11 cellular contexts compared by ENCODE assay signal in the genomic region with DNA sequence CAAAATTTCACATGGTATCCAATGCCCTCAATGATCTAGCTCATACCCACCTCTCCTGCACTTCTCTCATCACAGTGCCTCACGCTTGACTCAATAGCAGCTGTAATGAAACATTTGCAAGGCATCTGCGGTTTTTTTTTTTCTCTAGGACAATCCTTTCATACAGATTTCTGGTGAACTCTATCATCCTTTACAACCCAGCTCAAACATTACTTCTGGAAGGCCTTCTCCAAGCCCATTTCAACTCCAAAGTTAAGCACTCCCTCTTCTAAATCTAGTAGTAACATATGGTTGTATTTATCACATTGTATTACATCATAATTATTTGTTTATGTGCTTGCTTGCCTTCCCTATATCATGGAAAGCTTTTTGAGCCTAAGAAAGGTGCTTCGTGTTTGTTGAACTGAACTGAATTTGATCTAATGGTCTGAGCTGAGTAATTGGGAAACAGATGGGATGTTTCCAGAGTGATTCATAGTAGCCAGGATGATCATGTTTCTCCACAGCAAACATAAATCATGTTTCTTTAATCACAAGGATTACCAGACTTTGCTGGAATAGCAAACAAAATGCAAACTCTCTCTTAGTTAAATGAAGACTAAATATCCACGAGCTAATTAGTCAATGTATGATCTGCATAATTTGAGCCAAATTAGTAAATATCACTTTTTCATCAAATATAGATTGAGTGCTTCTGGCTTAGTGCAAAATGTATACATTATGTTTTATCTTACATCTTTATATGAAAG. TPM values are rescaled to one million over a fixed set of nuclear protein-coding genes. Genes with fewer than 3 reads are reported as not detected.
A peak's percentile ranks its signal among the peaks of the same experiment; 100 is the strongest.
DNase-seq lines count a peak whose midpoint lies in the region; ATAC-seq, FAIRE-seq and TF ChIP-seq lines count a peak whose summit lies in the region.
"Had no signal": no experiment of that assay in that cellular context is flagged by ENCODE, and none has a peak within 500 bp of the region (broad histone marks: within the 10 kb centered on the region; RNA-seq: fewer than 3 reads in every experiment).

No MANE protein-coding gene starts in this region.

- no peak for TF ChIP-seq CTCF in RWPE2 (IDR thresholded peaks at IDR 0.05; ENCODE audit: poor library complexity, severe bottlenecking)
- TF ChIP-seq CTCF in fibroblast of the aortic adventitia (IDR thresholded peaks at IDR 0.05; ENCODE audit: insufficient read depth, low read length) = no peak

- no peaks in the 10 kb centered on the region for H3K27me3 ChIP-seq in RWPE2 (ENCODE audit: insufficient read depth, poor library complexity, severe bottlenecking)

- H3K36me3 ChIP-seq in RWPE2 (ENCODE audit: low read depth) = no peaks in the 10 kb centered on the region

- peak overlapping the region; percentile 94 for H3K27ac ChIP-seq in RWPE2 (ENCODE audit: poor library complexity, severe bottlenecking)

- ATAC-seq in RWPE2 (ENCODE audit: low read depth) = peak; percentile 92
- ATAC-seq: activated CD8-positive, alpha-beta T cell treated with anti-CD3 and anti-CD28 coated beads, Interleukin-2, amount 10 ng/mL, durations not matched to agents 7 days and 5 days had no signal

- DNase-seq in NCI-H748 (lab: John Stamatoyannopoulos, UW; ENCODE audit: unreplicated experiment) (peak; percentile 32), NCI-H748 treated with DMSO at 0.1 percent for 48 hours (lab: John Stamatoyannopoulos, UW) (no peak), RWPE2 (ENCODE audit: low spot score) (no peak), fibroblast of the aortic adventitia (ENCODE audit: low read depth) (peak; percentile 90), urothelium cell line (ENCODE audit: low spot score) (peak; percentile 68), T-helper 2 cell (no peak), retina (no peak)
- no peak for DNase-seq in activated T-helper 2 cell treated with anti-CD3 and anti-CD28 coated beads, Interferon-gamma antibody, Interleukin-2, Interleukin-4, amounts not matched to agents 10 μg/mL and 5 μg/mL and 100 μg/mL, durations not matched to agents 14 hours and 24 hours and 36 hours (ENCODE audit: low spot score)
- DNase-seq: activated CD8-positive, alpha-beta T cell treated with anti-CD3 and anti-CD28 coated beads, Interleukin-2, amount 10 ng/mL, durations not matched to agents 7 days and 5 days; immature natural killer cell had no signal

- peaks cover 32% of the 10 kb centered on the region for H3K4me1 ChIP-seq in RWPE2 (ENCODE audit: insufficient read depth, poor library complexity, severe bottlenecking)

- no peak overlapping the region for H3K4me3 ChIP-seq in RWPE2 (ENCODE audit: severe bottlenecking)
- no peak overlapping the region for H3K4me3 ChIP-seq in fibroblast of the aortic adventitia (ENCODE audit: low read depth, low read length)

- peak; percentile 88 for FAIRE-seq in urothelium cell line (lab: Jason Lieb, UNC)

- intact Hi-C loops in activated T-helper 2 cell treated with anti-CD3 and anti-CD28 coated beads, Interferon-gamma antibody, Interleukin-2, Interleukin-4, amounts not matched to agents 10 μg/mL and 5 μg/mL and 100 μg/mL, durations not matched to agents 14 hours and 24 hours and 36 hours (cut with micrococcal nuclease) = no loop called here

- H3K27me3 Mint-ChIP-seq in activated T-helper 2 cell treated with anti-CD3 and anti-CD28 coated beads, Interferon-gamma antibody, Interleukin-2, Interleukin-4, amounts not matched to agents 10 μg/mL and 5 μg/mL and 100 μg/mL, durations not matched to agents 14 hours and 24 hours and 36 hours (ENCODE audit: low read depth) = no peaks in the 10 kb centered on the region
- H3K27me3 Mint-ChIP-seq: stimulated activated naive CD8-positive, alpha-beta T cell treated with anti-CD3 and anti-CD28 coated beads, Interleukin-15, Interleukin-2, amounts not matched to agents 100 ng/mL and 50 ng/mL, for 24 hours had no signal

- no peaks in the 10 kb centered on the region for H3K4me1 Mint-ChIP-seq in activated T-helper 2 cell treated with anti-CD3 and anti-CD28 coated beads, Interferon-gamma antibody, Interleukin-2, Interleukin-4, amounts not matched to agents 10 μg/mL and 5 μg/mL and 100 μg/mL, durations not matched to agents 14 hours and 24 hours and 36 hours (ENCODE audit: low read depth)
- H3K4me1 Mint-ChIP-seq: immature natural killer cell had no signal

- H3K4me3 Mint-ChIP-seq in activated T-helper 2 cell treated with anti-CD3 and anti-CD28 coated beads, Interferon-gamma antibody, Interleukin-2, Interleukin-4, amounts not matched to agents 10 μg/mL and 5 μg/mL and 100 μg/mL, durations not matched to agents 14 hours and 24 hours and 36 hours (ENCODE audit: low read depth) = no peak overlapping the region
- H3K4me3 Mint-ChIP-seq: activated CD8-positive, alpha-beta T cell treated with anti-CD3 and anti-CD28 coated beads, Interleukin-2, amount 10 ng/mL, durations not matched to agents 7 days and 5 days; immature natural killer cell; stimulated activated naive CD8-positive, alpha-beta T cell treated with anti-CD3 and anti-CD28 coated beads, Interleukin-15, Interleukin-2, amounts not matched to agents 100 ng/mL and 50 ng/mL, for 24 hours had no signal

- no peaks in the 10 kb centered on the region for H3K9me3 ChIP-seq in RWPE2 (ENCODE audit: severe bottlenecking)

- H3K36me3 Mint-ChIP-seq in activated T-helper 2 cell treated with anti-CD3 and anti-CD28 coated beads, Interferon-gamma antibody, Interleukin-2, Interleukin-4, amounts not matched to agents 10 μg/mL and 5 μg/mL and 100 μg/mL, durations not matched to agents 14 hours and 24 hours and 36 hours (ENCODE audit: low read depth) = no peaks in the 10 kb centered on the region
- H3K36me3 Mint-ChIP-seq: immature natural killer cell had no signal

- H3K27ac Mint-ChIP-seq in activated T-helper 2 cell treated with anti-CD3 and anti-CD28 coated beads, Interferon-gamma antibody, Interleukin-2, Interleukin-4, amounts not matched to agents 10 μg/mL and 5 μg/mL and 100 μg/mL, durations not matched to agents 14 hours and 24 hours and 36 hours = no peak overlapping the region
- H3K27ac Mint-ChIP-seq: activated CD8-positive, alpha-beta T cell treated with anti-CD3 and anti-CD28 coated beads, Interleukin-2, amount 10 ng/mL, durations not matched to agents 7 days and 5 days; immature natural killer cell; stimulated activated naive CD8-positive, alpha-beta T cell treated with anti-CD3 and anti-CD28 coated beads, Interleukin-15, Interleukin-2, amounts not matched to agents 100 ng/mL and 50 ng/mL, for 24 hours had no signal

- H3K9me3 Mint-ChIP-seq in activated T-helper 2 cell treated with anti-CD3 and anti-CD28 coated beads, Interferon-gamma antibody, Interleukin-2, Interleukin-4, amounts not matched to agents 10 μg/mL and 5 μg/mL and 100 μg/mL, durations not matched to agents 14 hours and 24 hours and 36 hours = no peaks in the 10 kb centered on the region
- H3K9me3 Mint-ChIP-seq: immature natural killer cell; stimulated activated naive CD8-positive, alpha-beta T cell treated with anti-CD3 and anti-CD28 coated beads, Interleukin-15, Interleukin-2, amounts not matched to agents 100 ng/mL and 50 ng/mL, for 24 hours had no signal

RNA-seq across cellular contexts. Expression of a gene that starts 14.3 kb away (rescaled TPM):
- total RNA-seq in fibroblast of the aortic adventitia (ENCODE audit: low replicate concordance) = 107 and 266 TPM in 2 replicates
- total RNA-seq in activated T-helper 2 cell treated with anti-CD3 and anti-CD28 coated beads, Interferon-gamma antibody, Interleukin-2, Interleukin-4, amounts not matched to agents 10 μg/mL and 5 μg/mL and 100 μg/mL, durations not matched to agents 14 hours and 24 hours and 36 hours = 7.1 and 8.4 TPM in 2 replicates

Comparison
In these comparisons a context has a peak if more than half of its experiments do, and no peak if none do; other contexts are left out.
1. DNase-seq: peak in NCI-H748 (single experiment), fibroblast of the aortic adventitia (single experiment) and urothelium cell line (single experiment); none in NCI-H748 treated with DMSO at 0.1 percent for 48 hours (single experiment), RWPE2 (single experiment), activated T-helper 2 cell treated with anti-CD3 and anti-CD28 coated beads, Interferon-gamma antibody, Interleukin-2, Interleukin-4, amounts not matched to agents 10 μg/mL and 5 μg/mL and 100 μg/mL, durations not matched to agents 14 hours and 24 hours and 36 hours (single experiment), T-helper 2 cell (0 of 5) and retina (single experiment).
2. RNA of a gene that starts 14.3 kb away (total RNA-seq): 107 to 266 TPM in fibroblast of the aortic adventitia; 7.1 to 8.4 TPM in activated T-helper 2 cell treated with anti-CD3 and anti-CD28 coated beads, Interferon-gamma antibody, Interleukin-2, Interleukin-4, amounts not matched to agents 10 μg/mL and 5 μg/mL and 100 μg/mL, durations not matched to agents 14 hours and 24 hours and 36 hours; every median in the first group is over 10 times any median in the second.